Comparison of ENCODE assay signal across 26 cellular contexts in the genomic region with DNA sequence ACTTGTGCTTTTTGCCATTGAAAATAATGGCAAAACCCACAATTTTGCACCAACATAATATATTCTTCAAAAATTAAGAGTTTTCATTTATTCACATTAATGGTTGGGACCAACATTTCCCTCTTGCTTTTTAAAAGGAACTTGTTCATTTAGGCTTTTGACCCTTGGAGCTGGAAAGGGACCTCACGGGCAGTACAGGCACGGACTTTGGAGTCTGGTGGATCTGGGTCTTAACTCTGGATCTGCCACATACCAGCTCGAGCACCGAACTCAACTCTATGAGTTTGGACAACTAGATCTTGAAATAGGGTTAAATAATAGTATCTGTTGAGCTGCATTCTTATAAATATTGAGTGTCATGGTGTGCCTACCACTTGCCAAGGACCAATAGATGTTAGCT.
"Had no signal": no experiment of that assay in that cellular context is flagged by ENCODE, and none has a peak within 500 bp of the region (broad histone marks: within the 10 kb centered on the region; RNA-seq: fewer than 3 reads in every experiment).

No MANE protein-coding gene starts in this region.

- DNase-seq: hippocampal formation; kidney glomerular epithelial cell; left cardiac atrium; left lung; mesendoderm; naive B cell; natural killer cell; ovary; retina; right cardiac atrium; sigmoid colon; small intestine; spleen; stimulated activated CD4-positive, alpha-beta T cell treated with anti-CD3 and anti-CD28 coated beads, Interleukin-4, amount 100 ng/mL, for 24 hours; stimulated activated naive CD4-positive, alpha-beta T cell; tibial artery; uterus had no signal

- H3K36me3 Mint-ChIP-seq: natural killer cell had no signal

- H3K4me3 ChIP-seq: left lung, lung, ovary, prostate gland, sigmoid colon, spleen, suprapubic skin, thoracic aorta, tibial artery, uterus had no signal

- H3K27me3 ChIP-seq: left lung, ovary, sigmoid colon, spleen, suprapubic skin, tibial artery, uterus had no signal

- H3K27ac Mint-ChIP-seq: mesothelial cell of epicardium; naive B cell; natural killer cell; stimulated activated effector memory CD8-positive, alpha-beta T cell treated with anti-CD3 and anti-CD28 coated beads, Interleukin-12 subunit alpha, Interleukin-12 subunit beta, amount 100 ng/mL, for 72 hours; stimulated activated naive CD8-positive, alpha-beta T cell treated with anti-CD3 and anti-CD28 coated beads, Interleukin-15, Interleukin-2, amounts not matched to agents 100 ng/mL and 50 ng/mL, for 24 hours; type B pancreatic cell had no signal

- H3K9me3 Mint-ChIP-seq: mesothelial cell of epicardium; natural killer cell; stimulated activated effector memory CD8-positive, alpha-beta T cell treated with anti-CD3 and anti-CD28 coated beads, Interleukin-12 subunit alpha, Interleukin-12 subunit beta, amount 100 ng/mL, for 72 hours; stimulated activated naive CD8-positive, alpha-beta T cell treated with anti-CD3 and anti-CD28 coated beads, Interleukin-15, Interleukin-2, amounts not matched to agents 100 ng/mL and 50 ng/mL, for 24 hours; type B pancreatic cell had no signal

- H3K9me3 ChIP-seq: left lung, ovary, prostate gland, sigmoid colon, spleen, suprapubic skin, thoracic aorta, tibial artery, uterus had no signal

- H3K4me1 ChIP-seq: prostate gland, uterus had no signal

- H3K27ac ChIP-seq: left lung, ovary, prostate gland, sigmoid colon, spleen, suprapubic skin, thoracic aorta, tibial artery, uterus had no signal

- H3K36me3 ChIP-seq: ovary, prostate gland, uterus had no signal

- ATAC-seq: left cardiac atrium; left lung; natural killer cell; right cardiac atrium; stimulated activated effector memory CD8-positive, alpha-beta T cell treated with anti-CD3 and anti-CD28 coated beads, Interleukin-12 subunit alpha, Interleukin-12 subunit beta, amount 100 ng/mL, for 72 hours had no signal

- H3K27me3 Mint-ChIP-seq: type B pancreatic cell had no signal

- H3K4me3 Mint-ChIP-seq: mesothelial cell of epicardium; naive B cell; natural killer cell; stimulated activated effector memory CD8-positive, alpha-beta T cell treated with anti-CD3 and anti-CD28 coated beads, Interleukin-12 subunit alpha, Interleukin-12 subunit beta, amount 100 ng/mL, for 72 hours; stimulated activated naive CD8-positive, alpha-beta T cell treated with anti-CD3 and anti-CD28 coated beads, Interleukin-15, Interleukin-2, amounts not matched to agents 100 ng/mL and 50 ng/mL, for 24 hours; type B pancreatic cell had no signal

- H3K4me1 Mint-ChIP-seq: natural killer cell; stimulated activated effector memory CD8-positive, alpha-beta T cell treated with anti-CD3 and anti-CD28 coated beads, Interleukin-12 subunit alpha, Interleukin-12 subunit beta, amount 100 ng/mL, for 72 hours had no signal

- FAIRE-seq: keratinocyte, small intestine had no signal
